ENCODE assay signal across 8 cellular contexts in the genomic region with DNA sequence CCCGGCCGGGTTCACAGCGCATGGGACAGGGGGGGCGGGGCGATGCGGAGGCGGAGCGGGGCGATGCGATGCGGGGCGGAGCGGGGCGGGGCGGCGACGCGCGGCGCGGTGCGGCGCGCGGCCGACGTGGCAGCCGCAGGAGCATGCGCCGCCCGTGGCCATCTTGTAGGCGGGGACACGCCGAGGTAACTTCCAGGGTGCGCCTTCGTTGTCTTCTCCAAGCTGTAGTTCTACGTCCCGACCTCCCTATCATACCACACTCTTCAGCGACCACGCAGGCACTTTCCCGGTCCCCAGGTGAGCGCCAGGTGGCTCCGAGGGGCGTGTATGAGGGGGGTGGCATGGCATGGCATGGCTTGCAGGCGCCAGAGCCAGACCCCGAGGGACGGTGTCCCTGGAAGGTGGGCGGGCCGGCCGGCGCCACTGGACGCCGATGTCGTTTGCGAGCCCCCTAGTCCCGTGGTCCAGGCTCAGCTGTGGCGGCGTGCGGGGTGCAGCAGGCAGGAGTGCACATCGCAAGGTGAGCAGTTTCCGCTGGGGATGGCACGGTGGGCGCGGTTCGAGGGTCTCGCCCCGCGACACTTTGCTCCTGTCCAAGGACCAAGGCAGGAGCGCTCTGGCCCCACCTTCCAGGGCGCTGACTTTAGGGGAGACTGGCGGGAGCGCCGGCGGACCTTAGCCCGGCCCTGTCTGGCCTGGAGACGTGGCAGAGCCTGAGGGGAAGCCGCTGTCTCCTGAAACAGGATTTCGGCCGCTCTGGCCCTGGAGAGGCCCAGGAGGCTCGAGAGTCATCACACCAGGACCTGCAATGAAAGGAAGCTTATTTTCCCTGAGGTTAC. TPM values are rescaled to one million over a fixed set of nuclear protein-coding genes. Genes with fewer than 3 reads are reported as not detected.
DNase-seq lines count a peak whose midpoint lies in the region; ATAC-seq and TF ChIP-seq lines count a peak whose summit lies in the region.

Gene PRRC1, plus strand, starts transcription at position 161 of the 839 bp plus-strand sequence. CDS start 5,840 bp downstream, outside the sequence.

- WGBS in stomach, 5 donors = 0 to 2% (median 0%) methylated on average over 5 to 80 of the region's 80 CpGs

- TF ChIP-seq EP300 in neural cell (conservative IDR thresholded peaks at IDR 0.05; ENCODE audit: poor library complexity, severe bottlenecking) (no peak), stomach (IDR thresholded peaks at IDR 0.05) (no peak)

- peak; percentile 95 for TF ChIP-seq POLR2A in Raji (IDR thresholded peaks at IDR 0.05; ENCODE audit: insufficient read depth, low read depth, low read length)
- peak in 1 of 4 donors; percentile 49 for TF ChIP-seq POLR2A in stomach (IDR thresholded peaks at IDR 0.05)

- H3K9me3 ChIP-seq in neural cell (ENCODE audit: low read length) = no peaks in the 10 kb centered on the region
- peaks cover 0 to 10% (median 5%) of the 10 kb centered on the region in 4 donors for H3K9me3 ChIP-seq in stomach

- H3F3A ChIP-seq in neural cell (ENCODE audit: insufficient read depth, low read length, poor library complexity, severe bottlenecking) = no peaks in the 10 kb centered on the region

- peaks cover 45% of the 10 kb centered on the region for H3K79me2 ChIP-seq in neural cell (replicated peaks; ENCODE audit: insufficient read depth, low read length)

- peak within 1 kb of the TSS; percentile 79 for H3K27ac ChIP-seq in neural cell (ENCODE audit: low read length)
- H3K27ac ChIP-seq in stomach = peak within 1 kb of the TSS; percentile 84 to 90 (median 88)

- DNase-seq in Daoy (ENCODE audit: low read depth) (peak; percentile 91), KG1 (lab: John Stamatoyannopoulos, UW) (peak; percentile 9), fibroblast of the conjunctiva (ENCODE audit: low read depth) (peak; percentile 51), stomach (peak; percentile 84)
- DNase-seq in activated T-helper 9 cell treated with anti-CD3 and anti-CD28 coated beads, Interleukin-2, amount 50 U/mL, for 16 hours (ENCODE audit: low read depth) = peak; percentile 75

- peaks cover 9 to 28% (median 18%) of the 10 kb centered on the region in 4 donors for H3K4me1 ChIP-seq in stomach

- intact Hi-C loops in stomach (cut with DNase I; ENCODE audit: low total_unique reads) = no loop called here

- no peaks in the 10 kb centered on the region for H3K27me3 ChIP-seq in neural cell (ENCODE audit: insufficient read depth, low read depth, low read length)
- H3K27me3 ChIP-seq in stomach = no peaks in the 10 kb centered on the region

- H2AFZ ChIP-seq in neural cell (ENCODE audit: low read depth, low read length) = peak within 1 kb of the TSS; percentile 97

- H3K4me3 ChIP-seq in neural cell (ENCODE audit: low read length) (peak within 1 kb of the TSS; percentile 94), stomach (peak within 1 kb of the TSS; percentile 74 to 96 (median 86))

- H3K9ac ChIP-seq in neural cell (ENCODE audit: low read length) = peak within 1 kb of the TSS; percentile 93

- TF ChIP-seq RAD21 in neural cell (conservative IDR thresholded peaks at IDR 0.05) = peak; percentile 7

- TF ChIP-seq CTCF in neural cell (IDR thresholded peaks at IDR 0.05; ENCODE audit: poor library complexity, severe bottlenecking) = no peak
- no peak for TF ChIP-seq CTCF in stomach (IDR thresholded peaks at IDR 0.05)

- peak; percentile 94 for ATAC-seq in GM21737 (IDR thresholded peaks at IDR 0.05; ENCODE audit: unreplicated experiment)

- H3K4me2 ChIP-seq in neural cell (ENCODE audit: low read length) = peak within 1 kb of the TSS; percentile 75

- H4K20me1 ChIP-seq in neural cell (ENCODE audit: insufficient read depth) = no peaks in the 10 kb centered on the region

- H3K36me3 ChIP-seq in neural cell (ENCODE audit: insufficient read depth, low read length) = peaks cover 9% of the 10 kb centered on the region
- H3K36me3 ChIP-seq in stomach = peaks cover 0 to 11% (median 8%) of the 10 kb centered on the region in 4 donors

- no peaks in the 10 kb centered on the region for H3K9me2 ChIP-seq in neural cell (ENCODE audit: insufficient read depth, low read length)

TF ChIP-seq in neural cell, 6 proteins besides CTCF, POLR2A, EP300 and RAD21:
- TF ChIP-seq MXI1 (conservative IDR thresholded peaks at IDR 0.05; ENCODE audit: poor library complexity, severe bottlenecking) (peak; percentile 86), POLR2AphosphoS5 (IDR thresholded peaks at IDR 0.05) (peak; percentile 97), TAF1 (IDR thresholded peaks at IDR 0.05; ENCODE audit: low read depth) (peak; percentile 60), EZH2 (IDR thresholded peaks at IDR 0.05; ENCODE audit: borderline replicate concordance, insufficient read depth, low read length, poor library complexity, severe bottlenecking) (no peak), REST (IDR thresholded peaks at IDR 0.05; ENCODE audit: borderline replicate concordance) (no peak), SMC3 (conservative IDR thresholded peaks at IDR 0.05; ENCODE audit: poor library complexity) (no peak)

RNA-seq across cellular contexts. Expression of gene PRRC1, which starts in this region (rescaled TPM):
- total RNA-seq in Daoy (2014; rRNA removed; shearing (Covaris generic)) = 31.8 and 47.8 TPM in 2 replicates
- polyA plus RNA-seq in neural cell (32.8 and 36.3 TPM in 2 replicates), stomach (10 to 100 TPM; 17.5 to 32.7 (median 18.4) TPM)
- polyA minus RNA-seq in neural cell = 73.3 and 86.8 TPM in 2 replicates
- 10 to 100 TPM; 12.5 to 82.8 (median 30.9) TPM for total RNA-seq in stomach

Comparison
In these comparisons a context has a peak if more than half of its experiments do, and no peak if none do; other contexts are left out.
1. Peak in every context shown above with its lines: DNase-seq, ATAC-seq, H3K4me3 ChIP-seq and H3K27ac ChIP-seq.
2. DNase-seq: peak in every context shown above with its lines; median percentile 91 in Daoy; 84 in stomach; 75 in activated T-helper 9 cell treated with anti-CD3 and anti-CD28 coated beads, Interleukin-2, amount 50 U/mL, for 16 hours; 51 in fibroblast of the conjunctiva; 9 in KG1.